ENCODE assay signal across 9 cellular contexts in genomic region chr1:26743426-26744059, GRCh38. TPM values are rescaled to one million over a fixed set of nuclear protein-coding genes. Genes with fewer than 3 reads are reported as not detected.
A peak's percentile ranks its signal among the peaks of the same experiment; 100 is the strongest.
DNase-seq lines count a peak whose midpoint lies in the region; ATAC-seq and TF ChIP-seq lines count a peak whose summit lies in the region.
"Had no signal": no experiment of that assay in that cellular context is flagged by ENCODE, and none has a peak within 500 bp of the region (broad histone marks: within the 10 kb centered on the region; RNA-seq: fewer than 3 reads in every experiment).

No MANE protein-coding gene starts in this region.

- H3K4me2 ChIP-seq in BLaER1 treated with 17β-estradiol and CSF1 and Interleukin-3, amounts not matched to agents 10 nM and 100 nM = peak overlapping the region; percentile 77 to 96 (median 88)
- 0 out of 2 replicates have a peak overlapping the region, but pooled peaks have one; percentile 30 for H3K4me2 ChIP-seq in GM23338

- no peak for TF ChIP-seq CTCF in GM23338 (conservative IDR thresholded peaks at IDR 0.05; ENCODE audit: low read depth in 2 of 2)

- H3K36me3 Mint-ChIP-seq in GM23338 (ENCODE audit: low read depth) = peaks cover 86% of the 10 kb centered on the region
- H3K36me3 Mint-ChIP-seq in naive thymus-derived CD8-positive, alpha-beta T cell = peaks cover 4 to 63% (median 11%) of the 10 kb centered on the region in 3 donors

- peak overlapping the region in 10 of 11 experiments; percentile 65 to 84 (median 79); a peak in 17 of 22 replicates for H3K9ac ChIP-seq in BLaER1 treated with 17β-estradiol and CSF1 and Interleukin-3, amounts not matched to agents 10 nM and 100 nM

- no peaks in the 10 kb centered on the region for H3K9me2 ChIP-seq in GM23338 (ENCODE audit: insufficient read depth)

- peaks cover 30% of the 10 kb centered on the region for H3K4me1 Mint-ChIP-seq in GM23338
- H3K4me1 Mint-ChIP-seq in naive thymus-derived CD8-positive, alpha-beta T cell = peaks cover 45 to 96% (median 85%) of the 10 kb centered on the region in 4 donors

- H3K27ac ChIP-seq in BLaER1 treated with 17β-estradiol and CSF1 and Interleukin-3, amounts not matched to agents 10 nM and 100 nM = peak overlapping the region; percentile 6 to 95 (median 90); a peak in 21 of 22 replicates
- H3K27ac ChIP-seq in GM23338 (ENCODE audit: low read depth) (peak overlapping the region; percentile 66; the same call in 1 of the 2 replicates), angular gyrus (ENCODE audit: low read depth, low read length) (peak overlapping the region; percentile 69)

- peaks cover 70 to 100% (median 91%) of the 10 kb centered on the region in 10 experiments for H3K4me1 ChIP-seq in BLaER1 treated with 17β-estradiol and CSF1 and Interleukin-3, amounts not matched to agents 10 nM and 100 nM
- peaks cover 12% of the 10 kb centered on the region for H3K4me1 ChIP-seq in GM23338 (ENCODE audit: insufficient read depth)

- H3K27me3 Mint-ChIP-seq in GM23338 (ENCODE audit: insufficient read depth, low read depth, poor library complexity) = peaks cover 9% of the 10 kb centered on the region
- no peaks in the 10 kb centered on the region for H3K27me3 Mint-ChIP-seq in naive thymus-derived CD8-positive, alpha-beta T cell

- H3K9me3 Mint-ChIP-seq in GM23338 = no peaks in the 10 kb centered on the region
- H3K9me3 Mint-ChIP-seq in naive thymus-derived CD8-positive, alpha-beta T cell = no peaks in the 10 kb centered on the region

- H3K4me3 Mint-ChIP-seq in GM23338 = no peak overlapping the region; the same call in 2 of the 3 replicates
- peak overlapping the region; percentile 60 to 86 (median 78) for H3K4me3 Mint-ChIP-seq in naive thymus-derived CD8-positive, alpha-beta T cell

- no peak for DNase-seq in GM23338 (ENCODE audit: low spot score)
- DNase-seq in naive thymus-derived CD8-positive, alpha-beta T cell = no peak
- no peak for DNase-seq in NCI-H69 (lab: John Stamatoyannopoulos, UW)
- no peak for DNase-seq in AG08396 (ENCODE audit: low spot score)
- DNase-seq: retina had no signal

- peaks cover 81% of the 10 kb centered on the region for H3K79me2 ChIP-seq in GM23338 (replicated peaks; ENCODE audit: insufficient read depth)

- no peak overlapping the region for H2AFZ ChIP-seq in GM23338

- peaks cover 72 to 97% (median 85%) of the 10 kb centered on the region in 11 experiments for H3K36me3 ChIP-seq in BLaER1 treated with 17β-estradiol and CSF1 and Interleukin-3, amounts not matched to agents 10 nM and 100 nM
- H3K36me3 ChIP-seq in GM23338 (ENCODE audit: insufficient read depth) = peaks cover 35% of the 10 kb centered on the region

- 0 out of 2 replicates have a peak, but pooled peaks cover 11% of the 10 kb centered on the region for H3F3A ChIP-seq in GM23338 (replicated peaks; ENCODE audit: low read depth)

- H3K27ac Mint-ChIP-seq in GM23338 = 0 out of 2 replicates have a peak overlapping the region, but pooled peaks have one; percentile 60
- H3K27ac Mint-ChIP-seq in naive thymus-derived CD8-positive, alpha-beta T cell = peak overlapping the region; percentile 87 to 96 (median 93)

- H4K20me1 ChIP-seq in BLaER1 treated with 17β-estradiol and CSF1 and Interleukin-3, amounts not matched to agents 10 nM and 100 nM = peaks cover 5 to 73% (median 55%) of the 10 kb centered on the region in 11 experiments; a peak in 16 of 22 replicates
- H4K20me1 ChIP-seq in GM23338 (replicated peaks; ENCODE audit: insufficient read depth) = peaks cover 70% of the 10 kb centered on the region

- POLR2A ChIA-PET in naive thymus-derived CD8-positive, alpha-beta T cell (lab: Charles Lee) = interaction anchor here (0.6 to 7.1 kb wide), 18 partner anchors 8 to 175 kb away, joined by 3 to 67 read pairs (median 4); partner anchors contain the start of genes ARID1A and PIGV

- H3K9me3 ChIP-seq in BLaER1 treated with 17β-estradiol and CSF1 and Interleukin-3, amounts not matched to agents 10 nM and 100 nM (replicated peaks in 1 of 11) = no peaks in the 10 kb centered on the region

- peak overlapping the region in 9 of 10 experiments; percentile 21 to 51 (median 34); a peak in 7 of 20 replicates for H3K4me3 ChIP-seq in BLaER1 treated with 17β-estradiol and CSF1 and Interleukin-3, amounts not matched to agents 10 nM and 100 nM
- H3K4me3 ChIP-seq in GM23338 = no peak overlapping the region

- no peak for ATAC-seq in GM23338
- ATAC-seq in naive thymus-derived CD8-positive, alpha-beta T cell = peak in 1 of 2 donors; percentile 1
- ATAC-seq in HG02678 (IDR thresholded peaks at IDR 0.05; ENCODE audit: unreplicated experiment) = no peak
- no peak for ATAC-seq in GM21390 (IDR thresholded peaks at IDR 0.05; ENCODE audit: unreplicated experiment)

- H3K27me3 ChIP-seq in BLaER1 treated with 17β-estradiol and CSF1 and Interleukin-3, amounts not matched to agents 10 nM and 100 nM = no peaks in the 10 kb centered on the region
- H3K27me3 ChIP-seq in GM23338 (ENCODE audit: insufficient read depth) = no peaks in the 10 kb centered on the region

TF ChIP-seq in GM23338, 12 proteins besides CTCF, POLR2A, EP300 and RAD21 (continues in another document):
- TF ChIP-seq ETS1 (IDR thresholded peaks at IDR 0.05) (no peak), NANOG (IDR thresholded peaks at IDR 0.05; ENCODE audit: borderline replicate concordance) (no peak), STAT1 (IDR thresholded peaks at IDR 0.05; ENCODE audit: unreplicated experiment) (no peak), ZNF114 (CRISPR knock-in tag; IDR thresholded peaks at IDR 0.05) (no peak), REST (IDR thresholded peaks at IDR 0.05; ENCODE audit: unreplicated experiment) (no peak), EZH2phosphoT487 (IDR thresholded peaks at IDR 0.05; ENCODE audit: unreplicated experiment) (no peak), CREB1 (CRISPR knock-in tag; IDR thresholded peaks at IDR 0.05; ENCODE audit: low read depth) (no peak), JUNB (IDR thresholded peaks at IDR 0.05; ENCODE audit: unreplicated experiment) (no peak), EZH2 (IDR thresholded peaks at IDR 0.05; ENCODE audit: low read depth, unreplicated experiment) (no peak)

RNA-seq across cellular contexts. Expression of gene PIGV, which starts 44.2 kb away (rescaled TPM):
- total RNA-seq in GM23338 (2014; rRNA removed; shearing (Covaris generic)) = 11.7 and 12.6 TPM in 2 replicates
- polyA plus RNA-seq in GM23338 (2016; fragmentation: Nextera tagmentation; extraction: Ambion mirVana) = 3.8 and 4.5 TPM in 2 replicates
- total RNA-seq in naive thymus-derived CD8-positive, alpha-beta T cell = 10 to 100 TPM; 25.2 to 27.2 TPM
- polyA plus RNA-seq in naive thymus-derived CD8-positive, alpha-beta T cell = 10 to 100 TPM in 1 of 3 donors, 1 to 10 TPM in 2; 8.2 to 14.4 (median 9.6) TPM

RNA-seq across cellular contexts. Expression of gene ARID1A, which starts 47.7 kb away (rescaled TPM):
- total RNA-seq in GM23338 (2014; rRNA removed; shearing (Covaris generic)) = 82.1 and 104 TPM in 2 replicates
- polyA plus RNA-seq in GM23338 (2016; fragmentation: Nextera tagmentation; extraction: Ambion mirVana) = 50.0 and 62.6 TPM in 2 replicates
- total RNA-seq in naive thymus-derived CD8-positive, alpha-beta T cell = 100 to 1,000 TPM; 123 TPM
- 10 to 100 TPM; 21.2 to 32.0 (median 28.9) TPM for polyA plus RNA-seq in naive thymus-derived CD8-positive, alpha-beta T cell
